In genomic region chr17:17235212-17236174, GRCh38 we compare ENCODE assay signal across 8 cellular contexts.
A peak's percentile ranks its signal among the peaks of the same experiment; 100 is the strongest.
DNase-seq lines count a peak whose midpoint lies in the region; ATAC-seq and TF ChIP-seq lines count a peak whose summit lies in the region.

No MANE protein-coding gene starts in this region.

- TF ChIP-seq CTCF in AG10803 (conservative IDR thresholded peaks at IDR 0.05; ENCODE audit: low read length) (no peak), HL-60 (IDR thresholded peaks at IDR 0.05; ENCODE audit: insufficient read depth, low read length) (no peak)

- peak overlapping the region; percentile 99 for H3K27ac Mint-ChIP-seq in activated naive CD8-positive, alpha-beta T cell treated with anti-CD3 and anti-CD28 coated beads, Interleukin-2, amount 50 U/mL, for 24 hours
- H3K27ac Mint-ChIP-seq in stimulated activated naive B cell treated with anti-CD40 and anti-IgM and Interleukin-4, amounts not matched to agents 10 μg/mL and 1 μg/mL and 100 μg/mL, for 72 hours: peak overlapping the region; percentile 100

- H3K4me1 Mint-ChIP-seq in activated naive CD8-positive, alpha-beta T cell treated with anti-CD3 and anti-CD28 coated beads, Interleukin-2, amount 50 U/mL, for 24 hours: peaks cover 44% of the 10 kb centered on the region
- H3K4me1 Mint-ChIP-seq in stimulated activated naive B cell treated with anti-CD40 and anti-IgM and Interleukin-4, amounts not matched to agents 10 μg/mL and 1 μg/mL and 100 μg/mL, for 72 hours: peaks cover 18 to 24% of the 10 kb centered on the region in 2 donors

- H3K4me3 Mint-ChIP-seq in activated naive CD8-positive, alpha-beta T cell treated with anti-CD3 and anti-CD28 coated beads, Interleukin-2, amount 50 U/mL, for 24 hours: peak overlapping the region; percentile 97
- peak overlapping the region; percentile 94 to 98 for H3K4me3 Mint-ChIP-seq in stimulated activated naive B cell treated with anti-CD40 and anti-IgM and Interleukin-4, amounts not matched to agents 10 μg/mL and 1 μg/mL and 100 μg/mL, for 72 hours

- no peaks in the 10 kb centered on the region for H3K9me3 Mint-ChIP-seq in activated naive CD8-positive, alpha-beta T cell treated with anti-CD3 and anti-CD28 coated beads, Interleukin-2, amount 50 U/mL, for 24 hours
- H3K9me3 Mint-ChIP-seq in stimulated activated naive B cell treated with anti-CD40 and anti-IgM and Interleukin-4, amounts not matched to agents 10 μg/mL and 1 μg/mL and 100 μg/mL, for 72 hours: no peaks in the 10 kb centered on the region

- DNase-seq in AG10803 (ENCODE audit: low read depth) (peak; percentile 35), HL-60 (ENCODE audit: low read depth in 1 of 2, low spot score in 1 of 2) (no peak), iris pigment epithelial cell (ENCODE audit: low read depth) (peak; percentile 45), activated gamma-delta T cell treated with Interleukin-2 at 50 U/mL for 16 hours (no peak)
- DNase-seq in activated naive CD8-positive, alpha-beta T cell treated with anti-CD3 and anti-CD28 coated beads, Interleukin-2, amount 50 U/mL, for 24 hours: no peak
- no peak for DNase-seq in stimulated activated naive B cell treated with anti-CD40 and anti-IgM and Interleukin-4, amounts not matched to agents 10 μg/mL and 1 μg/mL and 100 μg/mL, for 72 hours
- DNase-seq in stimulated activated CD4-positive, alpha-beta T cell treated with anti-CD3 and anti-CD28 coated beads, Interleukin-2, amount 100 ng/mL, for 24 hours: no peak

- no peaks in the 10 kb centered on the region for H3K27me3 Mint-ChIP-seq in activated naive CD8-positive, alpha-beta T cell treated with anti-CD3 and anti-CD28 coated beads, Interleukin-2, amount 50 U/mL, for 24 hours
- H3K27me3 Mint-ChIP-seq in stimulated activated naive B cell treated with anti-CD40 and anti-IgM and Interleukin-4, amounts not matched to agents 10 μg/mL and 1 μg/mL and 100 μg/mL, for 72 hours: no peaks in the 10 kb centered on the region

- H3K36me3 Mint-ChIP-seq in activated naive CD8-positive, alpha-beta T cell treated with anti-CD3 and anti-CD28 coated beads, Interleukin-2, amount 50 U/mL, for 24 hours (ENCODE audit: low read depth): peaks cover 2% of the 10 kb centered on the region
- peaks cover 14 to 27% of the 10 kb centered on the region in 2 donors for H3K36me3 Mint-ChIP-seq in stimulated activated naive B cell treated with anti-CD40 and anti-IgM and Interleukin-4, amounts not matched to agents 10 μg/mL and 1 μg/mL and 100 μg/mL, for 72 hours

- no peaks in the 10 kb centered on the region for H3K27me3 ChIP-seq in HL-60 (ENCODE audit: insufficient read depth, poor library complexity, severe bottlenecking)

- no peak for ATAC-seq in activated naive CD8-positive, alpha-beta T cell treated with anti-CD3 and anti-CD28 coated beads, Interleukin-2, amount 50 U/mL, for 24 hours
- no peak for ATAC-seq in stimulated activated naive B cell treated with anti-CD40 and anti-IgM and Interleukin-4, amounts not matched to agents 10 μg/mL and 1 μg/mL and 100 μg/mL, for 72 hours (replicated peaks)
- ATAC-seq in GM21786 (IDR thresholded peaks at IDR 0.05; ENCODE audit: unreplicated experiment): no peak

- H3K4me3 ChIP-seq in AG10803 (ENCODE audit: low read length) (peak overlapping the region; percentile 97), HL-60 (replicated peaks; ENCODE audit: insufficient read depth, low read length) (peak overlapping the region; percentile 92)

- H3K27ac ChIP-seq in HL-60 (replicated peaks): no peak overlapping the region

Comparison
In these comparisons a context has a peak if more than half of its experiments do, and no peak if none do; other contexts are left out.
1. DNase-seq: peak in AG10803 (single experiment) and iris pigment epithelial cell (single experiment); none in HL-60 (0 of 2), activated naive CD8-positive, alpha-beta T cell treated with anti-CD3 and anti-CD28 coated beads, Interleukin-2, amount 50 U/mL, for 24 hours (single experiment), stimulated activated naive B cell treated with anti-CD40 and anti-IgM and Interleukin-4, amounts not matched to agents 10 μg/mL and 1 μg/mL and 100 μg/mL, for 72 hours (single experiment), activated gamma-delta T cell treated with Interleukin-2 at 50 U/mL for 16 hours (single experiment) and stimulated activated CD4-positive, alpha-beta T cell treated with anti-CD3 and anti-CD28 coated beads, Interleukin-2, amount 100 ng/mL, for 24 hours (0 of 2).